ENCODE assay signal across 18 cellular contexts in genomic region chr16:84975522-84975921, GRCh38. TPM values are rescaled to one million over a fixed set of nuclear protein-coding genes. Genes with fewer than 3 reads are reported as not detected.
DNase-seq lines count a peak whose midpoint lies in the region; ATAC-seq, FAIRE-seq and TF ChIP-seq lines count a peak whose summit lies in the region.
"Had no signal": no experiment of that assay in that cellular context is flagged by ENCODE, and none has a peak within 500 bp of the region (broad histone marks: within the 10 kb centered on the region; RNA-seq: fewer than 3 reads in every experiment).

No MANE protein-coding gene starts in this region.

- no peak for FAIRE-seq in GM12878 (lab: Jason Lieb, UNC)
- FAIRE-seq: A204.1, D721Med, GM19239, H1 had no signal

- SMC1A ChIA-PET in GM12878 (lab: Charles Lee; ENCODE audit: uncharacterized antibody, unreplicated experiment) = no interaction called here

- no peaks in the 10 kb centered on the region for H3K79me2 ChIP-seq in GM12878 (ENCODE audit: control insufficient read depth, insufficient read depth, low read length)

- H3K9me3 Mint-ChIP-seq in natural killer cell treated with Interleukin-12 subunit alpha and Interleukin-12 subunit beta and Interleukin-15 and Interleukin-18, amount 100 ng/mL, for 72 hours = no peaks in the 10 kb centered on the region
- H3K9me3 Mint-ChIP-seq in natural killer cell = no peaks in the 10 kb centered on the region
- H3K9me3 Mint-ChIP-seq: CD4-positive, alpha-beta T cell; H9 had no signal

- peak; percentile 29 for DNase-seq in natural killer cell treated with Interleukin-12 subunit alpha and Interleukin-12 subunit beta and Interleukin-15 and Interleukin-18, amount 100 ng/mL, for 72 hours (ENCODE audit: low spot score)
- no peak for DNase-seq in natural killer cell
- no peak for DNase-seq in GM12878 (ENCODE audit: low read depth, low spot score)
- DNase-seq in tibial nerve (ENCODE audit: low spot score in 2 of 2) = no peak
- no peak for DNase-seq in T-helper 1 cell
- DNase-seq: AML-193; Caco-2; CD4-positive, alpha-beta T cell; DMS153; DMS79; GDM1; H9 had no signal

- H3K4me1 ChIP-seq in GM12878 (ENCODE audit: control insufficient read depth, insufficient read depth, low read length) = no peaks in the 10 kb centered on the region
- H3K4me1 ChIP-seq in muscle layer of colon (ENCODE audit: insufficient read depth, low read length) = peaks cover 34% of the 10 kb centered on the region
- peaks cover 0 to 34% (median 11%) of the 10 kb centered on the region in 4 donors for H3K4me1 ChIP-seq in tibial nerve
- H3K4me1 ChIP-seq: Caco-2 had no signal

- TF ChIP-seq POLR2A in GM12878 (IDR thresholded peaks at IDR 0.05; ENCODE audit: low read depth, low read length) = peak; percentile 3; the same call in 1 of the 2 replicates
- no peak for TF ChIP-seq POLR2A in tibial nerve (IDR thresholded peaks at IDR 0.05)

- no peak overlapping the region for H3K9ac ChIP-seq in GM12878 (ENCODE audit: control insufficient read depth, insufficient read depth, low read length)
- H3K9ac ChIP-seq in muscle layer of colon (ENCODE audit: low read length) = no peak overlapping the region

- in situ Hi-C loops in GM12878 (cut with MboI) = no loop called here

- peaks cover 8% of the 10 kb centered on the region for H3K36me3 Mint-ChIP-seq in natural killer cell treated with Interleukin-12 subunit alpha and Interleukin-12 subunit beta and Interleukin-15 and Interleukin-18, amount 100 ng/mL, for 72 hours
- peaks cover 20% of the 10 kb centered on the region for H3K36me3 Mint-ChIP-seq in natural killer cell

- CTCF ChIA-PET in GM12878 (lab: Yijun Ruan, JAX) = interaction anchor here (0.6 kb wide), 1 partner anchor 1968 kb away, joined by 3 read pairs; no protein-coding TSS in a partner anchor

- 99% methylated on average over 22 of the region's 22 CpGs for WGBS in GM12878 (ENCODE audit: insufficient coverage, insufficient replicate concordance, low lambda C conversion rate, missing lambda C conversion rate)
- 92 to 93% methylated on average over 22 of the region's 22 CpGs for WGBS in tibial nerve, 2 donors

- H3K4me3 Mint-ChIP-seq in natural killer cell treated with Interleukin-12 subunit alpha and Interleukin-12 subunit beta and Interleukin-15 and Interleukin-18, amount 100 ng/mL, for 72 hours = no peak overlapping the region
- H3K4me3 Mint-ChIP-seq in natural killer cell = no peak overlapping the region
- H3K4me3 Mint-ChIP-seq: CD4-positive, alpha-beta T cell; H9 had no signal

- BruUV-seq in GM12878 (replicated peaks; lab: Mats Ljungman, UMichigan) = no TSS peak

- RAD21 ChIA-PET in GM12878 (lab: Charles Lee; ENCODE audit: unreplicated experiment) = no interaction called here

- H3K9me3 ChIP-seq in GM12878 (replicated peaks; ENCODE audit: control insufficient read depth, insufficient read depth, low read length) (no peaks in the 10 kb centered on the region), muscle layer of colon (ENCODE audit: low read length) (no peaks in the 10 kb centered on the region), tibial nerve (no peaks in the 10 kb centered on the region)
- H3K9me3 ChIP-seq: Caco-2 had no signal

- intact Hi-C loops in natural killer cell (cut with micrococcal nuclease) = no loop called here
- intact Hi-C loops in GM12878 (cut with micrococcal nuclease; ENCODE audit: unreplicated experiment) = no loop called here

- H3K36me3 ChIP-seq in GM12878 (ENCODE audit: control insufficient read depth in 2 of 2, insufficient read depth in 2 of 2, low read length in 1 of 2) = peaks cover 10 to 12% of the 10 kb centered on the region in 2 experiments
- H3K36me3 ChIP-seq in muscle layer of colon (ENCODE audit: insufficient read depth, low read length) = peaks cover 24% of the 10 kb centered on the region
- peaks cover 0 to 66% (median 4%) of the 10 kb centered on the region in 3 donors for H3K36me3 ChIP-seq in tibial nerve

- no peak overlapping the region for H3K4me2 ChIP-seq in GM12878 (ENCODE audit: control insufficient read depth, insufficient read depth)

- H3K4me3 ChIP-seq in GM12878 = no peak overlapping the region
- no peak overlapping the region for H3K4me3 ChIP-seq in muscle layer of colon (ENCODE audit: low read depth in 1 of 2, low read length in 2 of 2)
- no peak overlapping the region for H3K4me3 ChIP-seq in tibial nerve

- H3K27ac ChIP-seq in GM12878 (ENCODE audit: control insufficient read depth, insufficient read depth) = no peak overlapping the region
- peak overlapping the region; percentile 85 for H3K27ac ChIP-seq in muscle layer of colon (ENCODE audit: low read depth, low read length)
- H3K27ac ChIP-seq in tibial nerve = no peak overlapping the region

- TF ChIP-seq CTCF in natural killer cell (IDR thresholded peaks at IDR 0.05) = no peak
- no peak for TF ChIP-seq CTCF in GM12878 (IDR thresholded peaks at IDR 0.05 in 2 of 3, conservative IDR thresholded peaks at IDR 0.05 in 1 of 3; ENCODE audit: control insufficient read depth in 2 of 3, extremely low read depth in 1 of 3, insufficient read depth in 1 of 3, low read depth in 3 of 3, low read length in 3 of 3)
- TF ChIP-seq CTCF in tibial nerve (IDR thresholded peaks at IDR 0.05) = no peak

- TF ChIP-seq EP300 in GM12878 (IDR thresholded peaks at IDR 0.05; ENCODE audit: borderline replicate concordance in 1 of 2, control insufficient read depth in 1 of 2, low read depth in 2 of 2, low read length in 2 of 2) (no peak), tibial nerve (IDR thresholded peaks at IDR 0.05) (no peak)

- TF ChIP-seq RAD21 in GM12878 (IDR thresholded peaks at IDR 0.05; ENCODE audit: insufficient read depth, low read depth, low read length) = no peak

- no peak overlapping the region for H3K27ac Mint-ChIP-seq in natural killer cell treated with Interleukin-12 subunit alpha and Interleukin-12 subunit beta and Interleukin-15 and Interleukin-18, amount 100 ng/mL, for 72 hours
- H3K27ac Mint-ChIP-seq in natural killer cell = no peak overlapping the region
- H3K27ac Mint-ChIP-seq: CD4-positive, alpha-beta T cell; H9 had no signal

- H2AFZ ChIP-seq in GM12878 (ENCODE audit: control insufficient read depth, low read depth, low read length) = no peak overlapping the region

- no peaks in the 10 kb centered on the region for H3K27me3 Mint-ChIP-seq in natural killer cell treated with Interleukin-12 subunit alpha and Interleukin-12 subunit beta and Interleukin-15 and Interleukin-18, amount 100 ng/mL, for 72 hours
- H3K27me3 Mint-ChIP-seq in natural killer cell (ENCODE audit: low read depth in 2 of 2) = no peaks in the 10 kb centered on the region
- H3K27me3 Mint-ChIP-seq: CD4-positive, alpha-beta T cell had no signal

- H3K4me1 Mint-ChIP-seq in natural killer cell treated with Interleukin-12 subunit alpha and Interleukin-12 subunit beta and Interleukin-15 and Interleukin-18, amount 100 ng/mL, for 72 hours (ENCODE audit: low read depth in 2 of 2) = peaks cover 0 to 2% of the 10 kb centered on the region in 2 donors
- peaks cover 0 to 3% of the 10 kb centered on the region in 2 donors for H3K4me1 Mint-ChIP-seq in natural killer cell

- H4K20me1 ChIP-seq in GM12878 (ENCODE audit: control insufficient read depth, insufficient read depth) = no peaks in the 10 kb centered on the region

- H3K27me3 ChIP-seq in GM12878 (replicated peaks in 1 of 2; ENCODE audit: control insufficient read depth in 2 of 2, insufficient read depth in 2 of 2, low read length in 1 of 2) (no peaks in the 10 kb centered on the region), muscle layer of colon (ENCODE audit: control insufficient read depth in 1 of 2, insufficient read depth in 2 of 2, low read length in 2 of 2) (no peaks in the 10 kb centered on the region), tibial nerve (no peaks in the 10 kb centered on the region)

- ATAC-seq in natural killer cell treated with Interleukin-12 subunit alpha and Interleukin-12 subunit beta and Interleukin-15 and Interleukin-18, amount 100 ng/mL, for 72 hours = no peak
- ATAC-seq in natural killer cell = no peak
- ATAC-seq in GM12878 = no peak
- ATAC-seq in GM18870 (IDR thresholded peaks at IDR 0.05; ENCODE audit: unreplicated experiment) = no peak

- POLR2A ChIA-PET in GM12878 (lab: Charles Lee) = no interaction called here

RNA-seq across cellular contexts. Expression of gene ZDHHC7, which starts 35.8 kb away (rescaled TPM):
- 10 to 100 TPM; 28.5 to 43.9 TPM for total RNA-seq in natural killer cell treated with Interleukin-12 subunit alpha and Interleukin-12 subunit beta and Interleukin-15 and Interleukin-18, amount 100 ng/mL, for 72 hours
- total RNA-seq in natural killer cell (10 to 100 TPM; 37.9 to 64.9 (median 45.2) TPM), GM12878 (2014; rRNA removed) (21.7 and 26.0 TPM in 2 replicates), GM12878 (2014; rRNA removed; fragmentation: Illumina TruSeq; extraction: Trizol) (17.9 and 18.8 TPM in 2 replicates), GM12878 (2021) (23.3 and 23.8 TPM in 2 replicates), tibial nerve (10 to 100 TPM; 58.1 to 75.6 (median 62.6) TPM)
- 27.1 and 33.1 TPM in 2 replicates for total RNA-seq in GM12878 (2013; cell fraction: nucleolus; rRNA removed)
- polyA plus RNA-seq in GM12878 (2011; ENCODE audit: low read depth) = 13.8 TPM
- polyA plus RNA-seq in GM12878 (2011; rRNA removed) (12.6 and 19.4 TPM in 2 replicates), GM12878 (2014; fragmentation: Illumina TruSeq; extraction: Trizol) (25.4 and 29.0 TPM in 2 replicates), GM12878 (2014; fragmentation: Nextera tagmentation; extraction: Ambion mirVana) (1 to 10 TPM in 1 of 2 experiments, under 1 TPM in 1; 0.87 to 2.8 TPM), GM12878 (2014; rRNA removed) (21.4 and 22.3 TPM in 2 replicates), GM12878 (2016; fragmentation: Nextera tagmentation; extraction: Ambion mirVana) (10 to 100 TPM; 12.9 to 20.7 TPM)
- polyA plus RNA-seq in GM12878 (2011; cell fraction: cytosol; rRNA removed) = 33.2 and 37.3 TPM in 2 replicates
- polyA plus RNA-seq in GM12878 (2011; cell fraction: nucleus; rRNA removed) = 26.3 and 37.5 TPM in 2 replicates
- 18.0 and 19.3 TPM in 2 replicates for polyA plus RNA-seq in GM12878 (2012)
- 11.7 and 18.3 TPM in 2 replicates for polyA minus RNA-seq in GM12878 (2011; rRNA and poly(A)+ RNA removed)
- polyA minus RNA-seq in GM12878 (2011; cell fraction: cytosol; rRNA and poly(A)+ RNA removed) = 6.9 and 10.5 TPM in 2 replicates
- 6.6 and 9.9 TPM in 2 replicates for polyA minus RNA-seq in GM12878 (2011; cell fraction: nucleus; rRNA and poly(A)+ RNA removed)

RNA-seq across cellular contexts. Expression of gene KIAA0513, which starts 52.1 kb away (rescaled TPM):
- total RNA-seq in natural killer cell treated with Interleukin-12 subunit alpha and Interleukin-12 subunit beta and Interleukin-15 and Interleukin-18, amount 100 ng/mL, for 72 hours = 1 to 10 TPM; 3.3 to 3.6 TPM
- total RNA-seq in natural killer cell = 10 to 100 TPM in 2 of 3 donors, 1 to 10 TPM in 1; 7.9 to 17.7 (median 12.1) TPM
- 3.5 and 4.8 TPM in 2 replicates for total RNA-seq in GM12878 (2013; cell fraction: nucleolus; rRNA removed)
- 1.8 and 2.3 TPM in 2 replicates for total RNA-seq in GM12878 (2014; rRNA removed)
- 2.3 and 2.4 TPM in 2 replicates for total RNA-seq in GM12878 (2014; rRNA removed; fragmentation: Illumina TruSeq; extraction: Trizol)
- total RNA-seq in GM12878 (2021) = 4.3 and 4.6 TPM in 2 replicates
- polyA plus RNA-seq in GM12878 (2011; ENCODE audit: low read depth) = 1.4 TPM
- 0.29 and 0.65 TPM in 2 replicates for polyA plus RNA-seq in GM12878 (2011; rRNA removed)
- 0.79 and 0.81 TPM in 2 replicates for polyA plus RNA-seq in GM12878 (2011; cell fraction: cytosol; rRNA removed)
- polyA plus RNA-seq in GM12878 (2011; cell fraction: nucleus; rRNA removed) = 1.0 and 1.1 TPM in 2 replicates
- polyA plus RNA-seq in GM12878 (2012) = 3.0 and 3.8 TPM in 2 replicates
- 1.2 and 2.2 TPM in 2 replicates for polyA plus RNA-seq in GM12878 (2014; fragmentation: Illumina TruSeq; extraction: Trizol)
- polyA plus RNA-seq in GM12878 (2014; fragmentation: Nextera tagmentation; extraction: Ambion mirVana) = under 1 TPM; 0.14 to 0.22 TPM
- polyA plus RNA-seq in GM12878 (2014; rRNA removed) = 2.4 and 3.5 TPM in 2 replicates
- polyA plus RNA-seq in GM12878 (2016; fragmentation: Nextera tagmentation; extraction: Ambion mirVana) = 1 to 10 TPM; 1.5 to 5.8 TPM
- polyA minus RNA-seq in GM12878 (2011; rRNA and poly(A)+ RNA removed) = 0.82 and 1.2 TPM in 2 replicates
- 0.10 TPM in 1 of 2 replicates, not detected in the other for polyA minus RNA-seq in GM12878 (2011; cell fraction: cytosol; rRNA and poly(A)+ RNA removed)
- 0.85 and 1.4 TPM in 2 replicates for polyA minus RNA-seq in GM12878 (2011; cell fraction: nucleus; rRNA and poly(A)+ RNA removed)
- 10 to 100 TPM in 1 of 4 donors, 1 to 10 TPM in 3; 6.9 to 13.8 (median 8.1) TPM for total RNA-seq in tibial nerve
